29 cellular contexts compared by ENCODE assay signal in the genomic region with DNA sequence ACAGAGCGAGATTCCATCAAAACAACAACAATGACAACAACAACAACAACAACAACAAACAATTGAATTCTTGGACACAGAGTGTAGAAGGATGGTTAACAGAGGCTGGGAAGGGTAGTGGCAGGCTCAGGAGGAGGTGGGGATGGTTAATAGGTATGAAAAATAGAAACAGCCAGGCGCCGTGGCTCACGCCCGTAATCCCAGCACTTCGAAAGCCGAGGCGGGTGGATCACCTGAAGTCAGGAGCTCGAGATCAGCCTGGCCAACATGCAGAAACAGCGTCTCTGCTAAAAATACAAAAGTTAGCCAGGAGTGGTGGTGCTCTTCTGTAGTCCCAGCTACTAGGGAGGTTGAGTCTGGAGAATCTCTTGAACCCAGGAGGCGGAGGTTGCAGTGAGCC.
"Had no signal": no experiment of that assay in that cellular context is flagged by ENCODE, and none has a peak within 500 bp of the region (broad histone marks: within the 10 kb centered on the region; RNA-seq: fewer than 3 reads in every experiment).

No MANE protein-coding gene starts in this region.

- H3K36me3 Mint-ChIP-seq: stimulated activated effector memory CD8-positive, alpha-beta T cell treated with anti-CD3 and anti-CD28 coated beads, Interleukin-12 subunit alpha, Interleukin-12 subunit beta, amount 100 ng/mL, for 72 hours; stimulated activated memory B cell treated with anti-CD40 and anti-IgM and Interleukin-4, amounts not matched to agents 10 μg/mL and 1 μg/mL and 100 μg/mL, for 72 hours; stimulated activated naive B cell treated with anti-CD40 and anti-IgM and Interleukin-4, amounts not matched to agents 10 μg/mL and 1 μg/mL and 100 μg/mL, for 72 hours; type B pancreatic cell had no signal

- H3K4me1 ChIP-seq: stomach, suprapubic skin, testis, tibial artery, tibial nerve, transverse colon, upper lobe of left lung, upper lobe of right lung, uterus, vagina had no signal

- FAIRE-seq: urothelium cell line had no signal

- H3K27ac Mint-ChIP-seq: stimulated activated effector memory CD8-positive, alpha-beta T cell treated with anti-CD3 and anti-CD28 coated beads, Interleukin-12 subunit alpha, Interleukin-12 subunit beta, amount 100 ng/mL, for 72 hours; stimulated activated memory B cell treated with anti-CD40 and anti-IgM and Interleukin-4, amounts not matched to agents 10 μg/mL and 1 μg/mL and 100 μg/mL, for 72 hours; stimulated activated naive B cell treated with anti-CD40 and anti-IgM and Interleukin-4, amounts not matched to agents 10 μg/mL and 1 μg/mL and 100 μg/mL, for 72 hours; stimulated activated naive CD8-positive, alpha-beta T cell treated with anti-CD3 and anti-CD28 coated beads, Interleukin-15, Interleukin-2, amounts not matched to agents 100 ng/mL and 50 ng/mL, for 24 hours; type B pancreatic cell had no signal

- H3K36me3 ChIP-seq: stomach, suprapubic skin, thoracic aorta, thyroid gland, tibial artery, tibial nerve, transverse colon, upper lobe of left lung, upper lobe of right lung, uterus, vagina had no signal

- H3K4me3 Mint-ChIP-seq: stimulated activated effector memory CD8-positive, alpha-beta T cell treated with anti-CD3 and anti-CD28 coated beads, Interleukin-12 subunit alpha, Interleukin-12 subunit beta, amount 100 ng/mL, for 72 hours; stimulated activated memory B cell treated with anti-CD40 and anti-IgM and Interleukin-4, amounts not matched to agents 10 μg/mL and 1 μg/mL and 100 μg/mL, for 72 hours; stimulated activated naive B cell treated with anti-CD40 and anti-IgM and Interleukin-4, amounts not matched to agents 10 μg/mL and 1 μg/mL and 100 μg/mL, for 72 hours; stimulated activated naive CD8-positive, alpha-beta T cell treated with anti-CD3 and anti-CD28 coated beads, Interleukin-15, amount 100 ng/mL, for 72 hours; stimulated activated naive CD8-positive, alpha-beta T cell treated with anti-CD3 and anti-CD28 coated beads, Interleukin-15, Interleukin-2, amounts not matched to agents 100 ng/mL and 50 ng/mL, for 24 hours; type B pancreatic cell had no signal

- H3K4me3 ChIP-seq: stomach, suprapubic skin, testis, thoracic aorta, thyroid gland, tibial artery, tibial nerve, transverse colon, upper lobe of left lung, upper lobe of right lung, uterus, vagina had no signal

- H3K9me3 ChIP-seq: stomach, suprapubic skin, testis, thoracic aorta, thyroid gland, tibial artery, tibial nerve, transverse colon, upper lobe of left lung, upper lobe of right lung, uterus, vagina had no signal

- H3K4me1 Mint-ChIP-seq: stimulated activated effector memory CD8-positive, alpha-beta T cell treated with anti-CD3 and anti-CD28 coated beads, Interleukin-12 subunit alpha, Interleukin-12 subunit beta, amount 100 ng/mL, for 72 hours; stimulated activated memory B cell treated with anti-CD40 and anti-IgM and Interleukin-4, amounts not matched to agents 10 μg/mL and 1 μg/mL and 100 μg/mL, for 72 hours; stimulated activated naive B cell treated with anti-CD40 and anti-IgM and Interleukin-4, amounts not matched to agents 10 μg/mL and 1 μg/mL and 100 μg/mL, for 72 hours; stimulated activated naive CD8-positive, alpha-beta T cell treated with anti-CD3 and anti-CD28 coated beads, Interleukin-15, amount 100 ng/mL, for 72 hours had no signal

- DNase-seq: stimulated activated CD4-positive, alpha-beta T cell treated with anti-CD3 and anti-CD28 coated beads, Interleukin-2, amount 100 ng/mL, for 48 hours; stimulated activated CD4-positive, alpha-beta T cell treated with anti-CD3 and anti-CD28 coated beads, Interleukin-4, amount 100 ng/mL, for 1 hour; stimulated activated CD4-positive, alpha-beta T cell treated with anti-CD3 and anti-CD28 coated beads, Interleukin-4, amount 100 ng/mL, for 24 hours; stimulated activated CD4-positive, alpha-beta T cell treated with anti-CD3 and anti-CD28 coated beads, Interleukin-4, amount 100 ng/mL, for 4 hours; stimulated activated CD8-positive, alpha-beta memory T cell treated with anti-CD3 and anti-CD28 coated beads, Interleukin-4, amount 100 ng/mL, for 48 hours; stimulated activated naive B cell treated with anti-CD40 and anti-IgM and Interleukin-4, amounts not matched to agents 10 μg/mL and 1 μg/mL and 100 μg/mL, for 72 hours; stimulated activated naive CD4-positive, alpha-beta T cell; stimulated activated naive CD4-positive, alpha-beta T cell treated with Interleukin-2 at 50 U/mL for 16 hours; stimulated activated naive CD8-positive, alpha-beta T cell treated with anti-CD3 and anti-CD28 coated beads, Interleukin-15, amount 100 ng/mL, for 72 hours; stimulated activated naive CD8-positive, alpha-beta T cell treated with anti-CD3 and anti-CD28 coated beads, Interleukin-15, Interleukin-2, amounts not matched to agents 100 U/mL and 50 U/mL, for 24 hours; stomach; substantia nigra; testis; thyroid gland; tibial artery; transverse colon; trophoblast cell; upper lobe of right lung; uterus had no signal

- H3K9me3 Mint-ChIP-seq: stimulated activated effector memory CD8-positive, alpha-beta T cell treated with anti-CD3 and anti-CD28 coated beads, Interleukin-12 subunit alpha, Interleukin-12 subunit beta, amount 100 ng/mL, for 72 hours; stimulated activated memory B cell treated with anti-CD40 and anti-IgM and Interleukin-4, amounts not matched to agents 10 μg/mL and 1 μg/mL and 100 μg/mL, for 72 hours; stimulated activated naive B cell treated with anti-CD40 and anti-IgM and Interleukin-4, amounts not matched to agents 10 μg/mL and 1 μg/mL and 100 μg/mL, for 72 hours; stimulated activated naive CD8-positive, alpha-beta T cell treated with anti-CD3 and anti-CD28 coated beads, Interleukin-15, amount 100 ng/mL, for 72 hours; stimulated activated naive CD8-positive, alpha-beta T cell treated with anti-CD3 and anti-CD28 coated beads, Interleukin-15, Interleukin-2, amounts not matched to agents 100 ng/mL and 50 ng/mL, for 24 hours; type B pancreatic cell had no signal

- H3K27me3 Mint-ChIP-seq: stimulated activated memory B cell treated with anti-CD40 and anti-IgM and Interleukin-4, amounts not matched to agents 10 μg/mL and 1 μg/mL and 100 μg/mL, for 72 hours; stimulated activated naive B cell treated with anti-CD40 and anti-IgM and Interleukin-4, amounts not matched to agents 10 μg/mL and 1 μg/mL and 100 μg/mL, for 72 hours; stimulated activated naive CD8-positive, alpha-beta T cell treated with anti-CD3 and anti-CD28 coated beads, Interleukin-15, amount 100 ng/mL, for 72 hours; stimulated activated naive CD8-positive, alpha-beta T cell treated with anti-CD3 and anti-CD28 coated beads, Interleukin-15, Interleukin-2, amounts not matched to agents 100 ng/mL and 50 ng/mL, for 24 hours; type B pancreatic cell had no signal

- H3K27me3 ChIP-seq: stomach, suprapubic skin, testis, thyroid gland, tibial artery, tibial nerve, transverse colon, upper lobe of left lung, upper lobe of right lung, uterus, vagina had no signal

- ATAC-seq: stimulated activated effector memory CD8-positive, alpha-beta T cell treated with anti-CD3 and anti-CD28 coated beads, Interleukin-12 subunit alpha, Interleukin-12 subunit beta, amount 100 ng/mL, for 72 hours; stimulated activated memory B cell treated with anti-CD40 and anti-IgM and Interleukin-4, amounts not matched to agents 10 μg/mL and 1 μg/mL and 100 μg/mL, for 72 hours; stimulated activated naive B cell treated with anti-CD40 and anti-IgM and Interleukin-4, amounts not matched to agents 10 μg/mL and 1 μg/mL and 100 μg/mL, for 72 hours; stimulated activated naive CD8-positive, alpha-beta T cell treated with anti-CD3 and anti-CD28 coated beads, Interleukin-15, amount 100 ng/mL, for 72 hours; stimulated activated naive CD8-positive, alpha-beta T cell treated with anti-CD3 and anti-CD28 coated beads, Interleukin-15, Interleukin-2, amounts not matched to agents 100 U/mL and 50 U/mL, for 24 hours; upper lobe of right lung had no signal

- H3K27ac ChIP-seq: stomach, suprapubic skin, testis, thoracic aorta, thyroid gland, tibial artery, tibial nerve, transverse colon, upper lobe of left lung, upper lobe of right lung, uterus, vagina had no signal
